8 cellular contexts compared by ENCODE assay signal in genomic region chr4:154416183-154416543, GRCh38.
A peak's percentile ranks its signal among the peaks of the same experiment; 100 is the strongest.
DNase-seq lines count a peak whose midpoint lies in the region; ATAC-seq and TF ChIP-seq lines count a peak whose summit lies in the region.

No MANE protein-coding gene starts in this region.

- peaks cover 8% of the 10 kb centered on the region for H3K27me3 Mint-ChIP-seq in IgD-negative memory B cell

- H3K27ac Mint-ChIP-seq in IgD-negative memory B cell, result peak overlapping the region; percentile 73 to 96 (median 92)

- peak; percentile 44 for ATAC-seq in GM21526 (IDR thresholded peaks at IDR 0.05; ENCODE audit: low FRiP score, unreplicated experiment)

- no peaks in the 10 kb centered on the region for H3K9me3 ChIP-seq in muscle layer of duodenum (ENCODE audit: control insufficient read depth in 1 of 2, low read length in 2 of 2)

- no peaks in the 10 kb centered on the region for H3K36me3 ChIP-seq in GM06990 (ENCODE audit: control insufficient read depth, insufficient read depth, low read length)
- H3K36me3 ChIP-seq in muscle layer of duodenum (ENCODE audit: control insufficient read depth in 1 of 2, insufficient read depth in 2 of 2, low read length in 2 of 2), result no peaks in the 10 kb centered on the region

- peak overlapping the region; percentile 57 for H3K4me3 ChIP-seq in GM06990 (replicated peaks; ENCODE audit: low read depth, low read length)
- peak overlapping the region; percentile 62 to 74 for H3K4me3 ChIP-seq in muscle layer of duodenum (ENCODE audit: low read depth in 1 of 2, low read length in 2 of 2)

- peaks cover 10 to 22% (median 17%) of the 10 kb centered on the region in 3 donors for H3K4me1 Mint-ChIP-seq in IgD-negative memory B cell

- H3K4me1 ChIP-seq in muscle layer of duodenum (ENCODE audit: control insufficient read depth in 1 of 2, insufficient read depth in 2 of 2, low read length in 2 of 2), result peaks cover 0 to 7% of the 10 kb centered on the region in 2 donors

- H3K27ac ChIP-seq in muscle layer of duodenum (ENCODE audit: low read length), result peak overlapping the region; percentile 83

- H3K27me3 ChIP-seq in GM06990 (replicated peaks; ENCODE audit: control insufficient read depth, insufficient read depth, low read length) (no peaks in the 10 kb centered on the region), muscle layer of duodenum (ENCODE audit: low read depth, low read length) (no peaks in the 10 kb centered on the region)

- peaks cover 0 to under 1% (median 0%) of the 10 kb centered on the region in 3 donors for H3K9me3 Mint-ChIP-seq in IgD-negative memory B cell

- peak; percentile 34 for TF ChIP-seq CTCF in GM06990 (IDR thresholded peaks at IDR 0.05; ENCODE audit: insufficient read depth, low read length, poor library complexity, severe bottlenecking)

- DNase-seq in GM06990 (ENCODE audit: extremely low read depth, insufficient read length) (peak; percentile 12), ecto neural progenitor cell (ENCODE audit: low spot score) (peak; percentile 74), T-helper 9 cell (no peak), kidney tubule cell (ENCODE audit: low spot score) (no peak)
- no peak for DNase-seq in stimulated activated naive CD4-positive, alpha-beta T cell (lab: John Stamatoyannopoulos, UW)

- no peaks in the 10 kb centered on the region for H3K36me3 Mint-ChIP-seq in IgD-negative memory B cell

- H3K4me3 Mint-ChIP-seq in IgD-negative memory B cell, result peak overlapping the region; percentile 88 to 98 (median 90)

Comparison
In these comparisons a context has a peak if more than half of its experiments do, and no peak if none do; other contexts are left out.
1. DNase-seq: peak in GM06990 (single experiment) and ecto neural progenitor cell (single experiment); none in stimulated activated naive CD4-positive, alpha-beta T cell (0 of 6), T-helper 9 cell (single experiment) and kidney tubule cell (single experiment).